21 cellular contexts compared by ENCODE assay signal in the genomic region with DNA sequence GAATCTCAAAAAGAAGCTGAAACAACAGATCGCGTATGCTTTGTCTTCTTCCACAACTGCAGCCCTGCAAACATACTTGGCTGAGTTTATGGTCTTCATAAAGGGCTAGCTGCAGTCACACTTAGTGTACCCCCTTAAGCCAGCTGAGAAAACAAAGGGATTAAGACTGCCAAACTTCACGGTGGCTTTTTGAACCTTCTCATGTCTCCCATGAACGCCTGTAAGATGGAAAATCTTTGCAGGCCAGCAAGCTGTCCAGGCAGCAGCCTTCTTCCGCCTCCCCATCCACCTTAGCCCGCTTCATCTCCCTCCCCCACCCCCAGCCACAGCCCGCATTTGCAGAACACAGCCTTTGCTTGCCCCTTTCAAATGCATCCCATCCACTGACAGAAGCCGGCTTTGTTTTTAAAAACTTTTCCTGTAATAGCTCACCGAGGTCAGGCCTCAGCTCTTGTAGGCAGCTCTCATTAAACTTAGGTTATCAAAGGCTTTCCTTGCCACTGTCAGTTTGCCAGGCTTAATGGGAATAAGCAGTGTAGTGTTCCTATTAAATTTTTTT.
DNase-seq lines count a peak whose midpoint lies in the region; ATAC-seq, FAIRE-seq and TF ChIP-seq lines count a peak whose summit lies in the region.
"Had no signal": no experiment of that assay in that cellular context is flagged by ENCODE, and none has a peak within 500 bp of the region (broad histone marks: within the 10 kb centered on the region; RNA-seq: fewer than 3 reads in every experiment).

No MANE protein-coding gene starts in this region.

- H3K36me3 ChIP-seq in HUES64 (ENCODE audit: insufficient read depth, low read length) (no peaks in the 10 kb centered on the region), endodermal cell (ENCODE audit: control insufficient read depth, insufficient read depth, low read length) (no peaks in the 10 kb centered on the region), mesenchymal stem cell (ENCODE audit: control insufficient read depth in 1 of 2, insufficient read depth in 2 of 2, low read depth in 1 of 2, low read length in 2 of 2) (no peaks in the 10 kb centered on the region), uterus (no peaks in the 10 kb centered on the region), HepG2 (replicated peaks in 1 of 2; ENCODE audit: control insufficient read depth in 1 of 2, insufficient read depth in 2 of 2, low read length in 2 of 2) (no peaks in the 10 kb centered on the region)
- H3K36me3 ChIP-seq: right lobe of liver, tibial nerve had no signal

- H3K9ac ChIP-seq in HUES64 (ENCODE audit: low read depth, low read length): peak overlapping the region; percentile 65
- no peak overlapping the region for H3K9ac ChIP-seq in endodermal cell (ENCODE audit: extremely low read depth, low read length, poor library complexity, severe bottlenecking)
- peak overlapping the region; percentile 87 for H3K9ac ChIP-seq in mesenchymal stem cell (ENCODE audit: low read length)
- no peak overlapping the region for H3K9ac ChIP-seq in HepG2 (ENCODE audit: insufficient read depth, low read depth, low read length)

- no peak for FAIRE-seq in HepG2 (lab: Jason Lieb, UNC)
- FAIRE-seq: colon had no signal

- H3K4me1 ChIP-seq in HUES64 (ENCODE audit: insufficient read depth, low read length) (peaks cover 50% of the 10 kb centered on the region), endodermal cell (ENCODE audit: control insufficient read depth, insufficient read depth, low read length) (no peaks in the 10 kb centered on the region), mesenchymal stem cell (ENCODE audit: control insufficient read depth, insufficient read depth, low read depth, low read length) (peaks cover 6% of the 10 kb centered on the region), uterus (peaks cover 4 to 5% of the 10 kb centered on the region in 2 donors), HepG2 (ENCODE audit: insufficient read depth, low read length) (no peaks in the 10 kb centered on the region)
- H3K4me1 ChIP-seq: right lobe of liver had no signal

- H2AK5ac ChIP-seq in mesenchymal stem cell (ENCODE audit: low read length, severe bottlenecking): no peak overlapping the region

- H4K20me1 ChIP-seq in HepG2 (ENCODE audit: insufficient read depth, low read length): no peaks in the 10 kb centered on the region

- peaks cover 38% of the 10 kb centered on the region for H3K9me3 Mint-ChIP-seq in endodermal cell

- intact Hi-C loops in uterus (cut with DNase I; ENCODE audit: low total_unique reads) (no loop called here), HepG2 (cut with micrococcal nuclease; ENCODE audit: unreplicated experiment) (no loop called here)

- H2AFZ ChIP-seq in mesenchymal stem cell (ENCODE audit: low read depth, low read length): no peak overlapping the region
- no peak overlapping the region for H2AFZ ChIP-seq in HepG2 (ENCODE audit: low read length)

- H2BK15ac ChIP-seq in mesenchymal stem cell (ENCODE audit: low read depth, poor library complexity, severe bottlenecking): no peak overlapping the region

- no peak overlapping the region for H2BK120ac ChIP-seq in mesenchymal stem cell (ENCODE audit: low read depth, low read length)

- H3K4me2 ChIP-seq in mesenchymal stem cell (ENCODE audit: low read length, poor library complexity, severe bottlenecking): no peak overlapping the region
- H3K4me2 ChIP-seq in HepG2 (ENCODE audit: low read depth, low read length): no peak overlapping the region

- no peak overlapping the region for H3K23ac ChIP-seq in mesenchymal stem cell (ENCODE audit: low read length in 2 of 2)

- no peak overlapping the region for H3K18ac ChIP-seq in mesenchymal stem cell (ENCODE audit: low read depth in 1 of 2, low read length in 2 of 2)

- TF ChIP-seq CTCF in endodermal cell (conservative IDR thresholded peaks at IDR 0.05) (no peak), uterus (IDR thresholded peaks at IDR 0.05) (no peak), HepG2 (CRISPR knock-in tag; IDR thresholded peaks at IDR 0.05) (no peak)

- TF ChIP-seq POLR2A in uterus (IDR thresholded peaks at IDR 0.05) (no peak), HepG2 (IDR thresholded peaks at IDR 0.05; ENCODE audit: insufficient read depth in 1 of 2, low read depth in 2 of 2, low read length in 2 of 2) (no peak)

- peak overlapping the region; percentile 35 for H3K4me3 ChIP-seq in HUES64 (ENCODE audit: low read length)
- H3K4me3 ChIP-seq in endodermal cell (ENCODE audit: low read length): no peak overlapping the region
- H3K4me3 ChIP-seq in mesenchymal stem cell (ENCODE audit: insufficient read depth in 1 of 2, low read depth in 1 of 2, low read length in 2 of 2): no peak overlapping the region
- no peak overlapping the region for H3K4me3 ChIP-seq in uterus
- no peak overlapping the region for H3K4me3 ChIP-seq in HepG2 (replicated peaks in 1 of 3; ENCODE audit: insufficient read depth in 1 of 3, low read depth in 2 of 3, low read length in 3 of 3)
- H3K4me3 ChIP-seq: right lobe of liver, tibial nerve had no signal

- H2BK12ac ChIP-seq in mesenchymal stem cell (ENCODE audit: low read length in 2 of 2): no peak overlapping the region

- H3K27me3 ChIP-seq in HUES64 (ENCODE audit: insufficient read depth, low read length) (no peaks in the 10 kb centered on the region), endodermal cell (ENCODE audit: control insufficient read depth, insufficient read depth, low read length, poor library complexity, severe bottlenecking) (no peaks in the 10 kb centered on the region), mesenchymal stem cell (ENCODE audit: control insufficient read depth in 1 of 2, insufficient read depth in 1 of 2, low read length in 2 of 2) (no peaks in the 10 kb centered on the region), uterus (no peaks in the 10 kb centered on the region), HepG2 (ENCODE audit: control insufficient read depth in 1 of 2, insufficient read depth in 2 of 2, low read length in 2 of 2) (no peaks in the 10 kb centered on the region)
- H3K27me3 ChIP-seq: right lobe of liver, tibial nerve had no signal

- no peak overlapping the region for H3K14ac ChIP-seq in mesenchymal stem cell (ENCODE audit: low read length in 2 of 2)

- in situ Hi-C loops in HepG2 (cut with HindIII; ENCODE audit: extremely low pct_ligation_motif_present, low pct_unique_long_range_greater_than_20kb): no loop called here

- no peak for TF ChIP-seq RAD21 in HepG2 (CRISPR knock-in tag; IDR thresholded peaks at IDR 0.05)

- no peaks in the 10 kb centered on the region for H3K79me1 ChIP-seq in mesenchymal stem cell (replicated peaks; ENCODE audit: low read length, poor library complexity, severe bottlenecking)

- H3K4ac ChIP-seq in mesenchymal stem cell (ENCODE audit: low read depth in 1 of 2, low read length in 2 of 2): no peak overlapping the region

- BruUV-seq in HepG2 (replicated peaks; lab: Mats Ljungman, UMichigan): no TSS peak

- no peaks in the 10 kb centered on the region for H3K79me2 ChIP-seq in HepG2 (ENCODE audit: insufficient read depth, low read length)

- H3K4me1 Mint-ChIP-seq in endodermal cell: peaks cover 10% of the 10 kb centered on the region

- no peak for TF ChIP-seq EP300 in HepG2 (IDR thresholded peaks at IDR 0.05; ENCODE audit: low read depth in 2 of 2, low read length in 2 of 2)
- TF ChIP-seq EP300 in HepG2 (CRISPR knock-in tag; IDR thresholded peaks at IDR 0.05; ENCODE audit: borderline replicate concordance): no peak

- POLR2A ChIA-PET in HepG2 (lab: Yijun Ruan, JAX): no interaction called here

- DNase-seq in endodermal cell: peak; percentile 69
- DNase-seq in mesenchymal stem cell: peak; percentile 16
- DNase-seq in uterus: no peak
- DNase-seq in HepG2 (ENCODE audit: low spot score): no peak
- DNase-seq in COR-L47 (lab: John Stamatoyannopoulos, UW): no peak
- no peak for DNase-seq in KG1 (lab: John Stamatoyannopoulos, UW)
- DNase-seq: activated CD8-positive, alpha-beta T cell treated with anti-CD3 and anti-CD28 coated beads, Interleukin-2, amount 10 ng/mL, durations not matched to agents 7 days and 5 days; activated naive CD4-positive, alpha-beta T cell treated with anti-CD3 and anti-CD28 coated beads, Interleukin-2, amount 50 U/mL, for 16 hours; activated T-cell treated with anti-CD3 and anti-CD28 coated beads, Interleukin-2, amount 50 U/mL, for 4 hours; HCEC 1CT; hypothalamus; NCI-H1694 treated with DMSO at 0.1 percent for 48 hours; NCI-H226; right lobe of liver; stimulated activated naive CD4-positive, alpha-beta T cell; T1000 had no signal

- H3K27ac ChIP-seq in HUES64 (ENCODE audit: low read depth, low read length) (peak overlapping the region; percentile 98), endodermal cell (ENCODE audit: low read depth, low read length) (peak overlapping the region; percentile 49), mesenchymal stem cell (ENCODE audit: low read length, poor library complexity, severe bottlenecking) (peak overlapping the region; percentile 96), uterus (peak overlapping the region; percentile 54 to 70), HepG2 (ENCODE audit: extremely low read length, insufficient read depth, low read length) (no peak overlapping the region)
- H3K27ac ChIP-seq: right lobe of liver had no signal

- H3K4me3 Mint-ChIP-seq in endodermal cell: no peak overlapping the region
- H3K4me3 Mint-ChIP-seq: activated CD8-positive, alpha-beta T cell treated with anti-CD3 and anti-CD28 coated beads, Interleukin-2, amount 10 ng/mL, durations not matched to agents 7 days and 5 days; activated T-cell treated with anti-CD3 and anti-CD28 coated beads, Interleukin-2, amount 50 U/mL, for 4 hours had no signal

- WGBS in HUES64: 12% methylated on average over 9 of the region's 9 CpGs
- 36% methylated on average over 9 of the region's 9 CpGs; no CpG with 5 or more reads in 1 of the 2 experiments for WGBS in endodermal cell (ENCODE audit: insufficient coverage in 1 of 2, insufficient read length in 1 of 2), 2 experiments
- WGBS in mesenchymal stem cell: 24% methylated on average over 9 of the region's 9 CpGs
- 40% methylated on average over 5 of the region's 9 CpGs for WGBS in HepG2 (ENCODE audit: low lambda C conversion rate)

- H2BK5ac ChIP-seq in mesenchymal stem cell (ENCODE audit: low read depth, low read length, poor library complexity, severe bottlenecking): no peak overlapping the region

- H4K91ac ChIP-seq in mesenchymal stem cell (ENCODE audit: low read length): no peak overlapping the region

- no peaks in the 10 kb centered on the region for H3K36me3 Mint-ChIP-seq in endodermal cell (ENCODE audit: low read depth)

- CTCF ChIA-PET in HepG2 (lab: Yijun Ruan, JAX; ENCODE audit: low intra/inter-chr PET ratio, low total read pairs): no interaction called here

- no peak overlapping the region for H3K27ac Mint-ChIP-seq in endodermal cell
- H3K27ac Mint-ChIP-seq: activated CD8-positive, alpha-beta T cell treated with anti-CD3 and anti-CD28 coated beads, Interleukin-2, amount 10 ng/mL, durations not matched to agents 7 days and 5 days had no signal

- peak overlapping the region; percentile 41 for H4K8ac ChIP-seq in mesenchymal stem cell (ENCODE audit: low read length)

- H3K27me3 Mint-ChIP-seq in endodermal cell (ENCODE audit: insufficient read depth): peaks cover 3% of the 10 kb centered on the region

- H3K9me3 ChIP-seq in HUES64 (ENCODE audit: insufficient read depth, low read depth, low read length): peaks cover 15% of the 10 kb centered on the region; the same call in 1 of the 2 replicates
- no peaks in the 10 kb centered on the region for H3K9me3 ChIP-seq in endodermal cell (ENCODE audit: control insufficient read depth, low read length)
- peaks cover 9% of the 10 kb centered on the region for H3K9me3 ChIP-seq in mesenchymal stem cell (ENCODE audit: control insufficient read depth, low read length)
- no peaks in the 10 kb centered on the region for H3K9me3 ChIP-seq in uterus
- H3K9me3 ChIP-seq in HepG2 (ENCODE audit: low read length): peaks cover 11% of the 10 kb centered on the region
- H3K9me3 ChIP-seq: right lobe of liver, tibial nerve had no signal

- ATAC-seq in HepG2: no peak
- no peak for ATAC-seq in GM21723 (IDR thresholded peaks at IDR 0.05; ENCODE audit: unreplicated experiment)
- ATAC-seq: activated CD4-positive, CD25-positive, alpha-beta regulatory T cell treated with anti-CD3 and anti-CD28 coated beads, Interleukin-2, amount 50 U/mL, for 24 hours; activated CD8-positive, alpha-beta T cell treated with anti-CD3 and anti-CD28 coated beads, Interleukin-2, amount 10 ng/mL, durations not matched to agents 7 days and 5 days; activated T-cell treated with anti-CD3 and anti-CD28 coated beads, Interleukin-2, amount 50 U/mL, for 4 hours; right lobe of liver had no signal

Comparison
In these comparisons a context has a peak if more than half of its experiments do, and no peak if none do; other contexts are left out.
1. H3K9ac ChIP-seq: peak in HUES64 (single experiment) and mesenchymal stem cell (single experiment); none in endodermal cell (single experiment) and HepG2 (single experiment).
2. DNase-seq: peak in endodermal cell (single experiment) and mesenchymal stem cell (single experiment); none in uterus (0 of 2), HepG2 (single experiment), COR-L47 (single experiment) and KG1 (single experiment).